17 cellular contexts compared by ENCODE assay signal in the genomic region with DNA sequence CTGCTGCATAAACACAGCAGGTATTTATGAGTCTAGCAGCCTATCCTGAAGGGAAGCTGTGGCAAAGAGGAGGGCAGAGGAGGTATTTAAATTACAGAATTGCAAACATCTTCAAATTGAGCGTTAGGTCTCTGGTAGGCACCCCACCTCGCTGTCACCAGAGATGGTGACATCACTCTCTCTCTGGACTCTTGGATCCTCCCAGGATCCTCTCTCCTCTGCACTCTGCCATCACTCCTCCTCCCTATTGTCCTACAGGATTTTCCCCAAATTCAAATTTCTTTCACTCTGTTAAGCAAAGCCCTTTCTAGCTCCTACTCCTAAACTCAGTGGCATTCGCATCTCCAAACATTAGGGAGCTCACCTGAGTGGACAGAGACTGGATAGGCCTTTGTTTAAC. TPM values are rescaled to one million over a fixed set of nuclear protein-coding genes. Genes with fewer than 3 reads are reported as not detected.
DNase-seq lines count a peak whose midpoint lies in the region; ATAC-seq and TF ChIP-seq lines count a peak whose summit lies in the region.
"Had no signal": no experiment of that assay in that cellular context is flagged by ENCODE, and none has a peak within 500 bp of the region (broad histone marks: within the 10 kb centered on the region; RNA-seq: fewer than 3 reads in every experiment).

No MANE protein-coding gene starts in this region.

- no peaks in the 10 kb centered on the region for H3K36me3 ChIP-seq in H7 (replicated peaks; ENCODE audit: control insufficient read depth, insufficient read depth, low read length)
- H3K36me3 ChIP-seq in neural progenitor cell = no peaks in the 10 kb centered on the region
- no peaks in the 10 kb centered on the region for H3K36me3 ChIP-seq in trophoblast cell (ENCODE audit: control insufficient read depth in 1 of 2, insufficient read depth in 2 of 2, low read length in 2 of 2)
- H3K36me3 ChIP-seq: BLaER1 had no signal

- no peak overlapping the region for H3K23ac ChIP-seq in trophoblast cell (ENCODE audit: low read length)

- H3K9ac ChIP-seq in neural progenitor cell (no peak overlapping the region), trophoblast cell (ENCODE audit: low read length) (no peak overlapping the region)
- H3K9ac ChIP-seq: BLaER1 had no signal

- no peak overlapping the region for H2AK5ac ChIP-seq in trophoblast cell (ENCODE audit: low read length)

- H4K20me1 ChIP-seq in neural progenitor cell (ENCODE audit: low read depth) = peaks cover 13% of the 10 kb centered on the region
- H4K20me1 ChIP-seq: BLaER1 had no signal

- H3K27ac Mint-ChIP-seq in neural progenitor cell = no peak overlapping the region
- no peak overlapping the region for H3K27ac Mint-ChIP-seq in activated naive CD8-positive, alpha-beta T cell treated with anti-CD3 and anti-CD28 coated beads for 36 hours
- H3K27ac Mint-ChIP-seq: B cell; CD4-positive, CD25-positive, alpha-beta regulatory T cell; CD8-positive, alpha-beta T cell had no signal

- ATAC-seq in HG03469 (IDR thresholded peaks at IDR 0.05; ENCODE audit: unreplicated experiment) = no peak
- ATAC-seq: CD8-positive, alpha-beta T cell had no signal

- peaks cover 19% of the 10 kb centered on the region for H3K27me3 Mint-ChIP-seq in neural progenitor cell (ENCODE audit: insufficient read depth, low read depth)
- H3K27me3 Mint-ChIP-seq in activated naive CD8-positive, alpha-beta T cell treated with anti-CD3 and anti-CD28 coated beads for 36 hours = peaks cover 28% of the 10 kb centered on the region

- H3K18ac ChIP-seq in trophoblast cell (ENCODE audit: low read length) = no peak overlapping the region

- H4K12ac ChIP-seq in trophoblast cell (ENCODE audit: low read depth, low read length) = no peak overlapping the region

- no CpG with 5 or more reads among the region's 3 CpGs for WGBS in trophoblast cell (ENCODE audit: extremely low coverage, insufficient coverage, insufficient read length)

- H4K91ac ChIP-seq in trophoblast cell (ENCODE audit: low read depth, low read length) = no peak overlapping the region

- H3K4me1 Mint-ChIP-seq in neural progenitor cell = peaks cover 29% of the 10 kb centered on the region
- no peaks in the 10 kb centered on the region for H3K4me1 Mint-ChIP-seq in activated naive CD8-positive, alpha-beta T cell treated with anti-CD3 and anti-CD28 coated beads for 36 hours
- H3K4me1 Mint-ChIP-seq: CD4-positive, CD25-positive, alpha-beta regulatory T cell had no signal

- peaks cover 9% of the 10 kb centered on the region for H3F3A ChIP-seq in neural progenitor cell (ENCODE audit: low read depth)

- H2AFZ ChIP-seq in neural progenitor cell (replicated peaks) (no peak overlapping the region), trophoblast cell (ENCODE audit: insufficient read depth, low read length, poor library complexity) (no peak overlapping the region)

- no peak overlapping the region for H2BK120ac ChIP-seq in trophoblast cell (ENCODE audit: insufficient read depth, low read length, poor library complexity)

- no peak overlapping the region for H3K4me3 ChIP-seq in H7 (ENCODE audit: insufficient read depth, low read depth, low read length)
- no peak overlapping the region for H3K4me3 ChIP-seq in neural progenitor cell
- no peak overlapping the region for H3K4me3 ChIP-seq in trophoblast cell (ENCODE audit: low read depth, low read length)
- H3K4me3 ChIP-seq: BLaER1 had no signal

- H3K4me2 ChIP-seq in neural progenitor cell (no peak overlapping the region), trophoblast cell (ENCODE audit: low read length) (no peak overlapping the region)
- H3K4me2 ChIP-seq: BLaER1 had no signal

- H3K4me1 ChIP-seq in neural progenitor cell = peaks cover 12% of the 10 kb centered on the region
- H3K4me1 ChIP-seq in trophoblast cell (ENCODE audit: control insufficient read depth in 1 of 2, insufficient read depth in 2 of 2, low read length in 2 of 2) = no peaks in the 10 kb centered on the region
- H3K4me1 ChIP-seq: Caco-2 had no signal

- no peaks in the 10 kb centered on the region for H3K79me2 ChIP-seq in neural progenitor cell (ENCODE audit: low read depth)
- no peaks in the 10 kb centered on the region for H3K79me2 ChIP-seq in trophoblast cell (ENCODE audit: control insufficient read depth, insufficient read depth, low read length, poor library complexity)

- peak; percentile 4 for DNase-seq in AG20443 (ENCODE audit: low spot score)
- DNase-seq in H7 = peak; percentile 6
- DNase-seq in neural progenitor cell (ENCODE audit: low spot score) = no peak
- DNase-seq in trophoblast cell = no peak
- no peak for DNase-seq in activated naive CD8-positive, alpha-beta T cell treated with anti-CD3 and anti-CD28 coated beads for 36 hours
- DNase-seq: Caco-2; CD4-positive, CD25-positive, alpha-beta regulatory T cell; CD8-positive, alpha-beta T cell; DMS153; DND-41; GOT3; HCEC 1CT had no signal

- H3K27me3 ChIP-seq in H7 (ENCODE audit: control insufficient read depth, insufficient read depth, low read length) (peaks cover 5% of the 10 kb centered on the region), neural progenitor cell (peaks cover 41% of the 10 kb centered on the region), trophoblast cell (ENCODE audit: insufficient read depth, low read length) (no peaks in the 10 kb centered on the region)

- H4K8ac ChIP-seq in trophoblast cell (ENCODE audit: low read depth, low read length) = no peak overlapping the region

- H3K36me3 Mint-ChIP-seq in neural progenitor cell = no peaks in the 10 kb centered on the region
- no peaks in the 10 kb centered on the region for H3K36me3 Mint-ChIP-seq in activated naive CD8-positive, alpha-beta T cell treated with anti-CD3 and anti-CD28 coated beads for 36 hours
- H3K36me3 Mint-ChIP-seq: CD4-positive, CD25-positive, alpha-beta regulatory T cell; CD8-positive, alpha-beta T cell had no signal

- no peak overlapping the region for H2BK5ac ChIP-seq in trophoblast cell (ENCODE audit: low read depth, low read length, poor library complexity)

- H3K4me3 Mint-ChIP-seq in neural progenitor cell = peak overlapping the region; percentile 16
- no peak overlapping the region for H3K4me3 Mint-ChIP-seq in activated naive CD8-positive, alpha-beta T cell treated with anti-CD3 and anti-CD28 coated beads for 36 hours
- H3K4me3 Mint-ChIP-seq: B cell; CD4-positive, CD25-positive, alpha-beta regulatory T cell; CD8-positive, alpha-beta T cell had no signal

- no peaks in the 10 kb centered on the region for H3K9me3 ChIP-seq in neural progenitor cell (ENCODE audit: low read depth)
- H3K9me3 ChIP-seq in trophoblast cell (ENCODE audit: insufficient read depth, low read depth, low read length) = no peaks in the 10 kb centered on the region
- H3K9me3 ChIP-seq: BLaER1, Caco-2 had no signal

- no peaks in the 10 kb centered on the region for H3K9me3 Mint-ChIP-seq in neural progenitor cell
- H3K9me3 Mint-ChIP-seq in activated naive CD8-positive, alpha-beta T cell treated with anti-CD3 and anti-CD28 coated beads for 36 hours = no peaks in the 10 kb centered on the region
- H3K9me3 Mint-ChIP-seq: CD8-positive, alpha-beta T cell had no signal

- no peaks in the 10 kb centered on the region for H3K79me1 ChIP-seq in trophoblast cell (ENCODE audit: low read length)

- no peak overlapping the region for H3K4ac ChIP-seq in trophoblast cell (ENCODE audit: low read depth, low read length)

- H2BK12ac ChIP-seq in trophoblast cell (ENCODE audit: low read length) = no peak overlapping the region

- no peak overlapping the region for H3K27ac ChIP-seq in neural progenitor cell
- H3K27ac ChIP-seq in trophoblast cell (ENCODE audit: low read depth, low read length) = no peak overlapping the region
- H3K27ac ChIP-seq: BLaER1, C4-2B had no signal

- H3K14ac ChIP-seq in trophoblast cell (ENCODE audit: low read length) = no peak overlapping the region

- no peak for TF ChIP-seq CTCF in neural progenitor cell (IDR thresholded peaks at IDR 0.05)

RNA-seq across cellular contexts. Expression of gene PLEKHD1, which starts 6.7 kb away (rescaled TPM):
- total RNA-seq in H7 (2014; rRNA removed; shearing (Covaris generic)) = 0.10 and 0.37 TPM in 2 replicates
- total RNA-seq in neural progenitor cell (ENCODE audit: low replicate concordance) = not detected in 2 replicates
- polyA plus RNA-seq in trophoblast cell (2013) = 0.10 and 0.11 TPM in 2 replicates
- under 1 TPM in 1 of 2 experiments, not detected in 1; 0.04 TPM for total RNA-seq in activated naive CD8-positive, alpha-beta T cell treated with anti-CD3 and anti-CD28 coated beads for 36 hours
- total RNA-seq: A172 had no signal

Comparison
In these comparisons a context has a peak if more than half of its experiments do, and no peak if none do; other contexts are left out.
1. DNase-seq: peak in AG20443 (single experiment) and H7 (single experiment); none in neural progenitor cell (single experiment), trophoblast cell (0 of 2) and activated naive CD8-positive, alpha-beta T cell treated with anti-CD3 and anti-CD28 coated beads for 36 hours (single experiment).